In genomic region chr16:26111900-26112299, GRCh38 we compare ENCODE assay signal across 15 cellular contexts.
"Had no signal": no experiment of that assay in that cellular context is flagged by ENCODE, and none has a peak within 500 bp of the region (broad histone marks: within the 10 kb centered on the region; RNA-seq: fewer than 3 reads in every experiment).

No MANE protein-coding gene starts in this region.

- H3K9me3 Mint-ChIP-seq: activated CD4-positive, alpha-beta memory T cell treated with anti-CD3 and anti-CD28 coated beads for 36 hours; activated naive CD8-positive, alpha-beta T cell treated with anti-CD3 and anti-CD28 coated beads for 36 hours; activated T-cell treated with anti-CD3 and anti-CD28 coated beads, Interleukin-2, amount 50 U/mL, for 72 hours; nephron progenitor cell; stimulated activated naive CD8-positive, alpha-beta T cell treated with anti-CD3 and anti-CD28 coated beads, Interleukin-15, amount 100 ng/mL, for 72 hours had no signal

- DNase-seq: activated CD4-positive, alpha-beta memory T cell treated with anti-CD3 and anti-CD28 coated beads for 36 hours; activated gamma-delta T cell treated with Interleukin-2 at 50 U/mL for 16 hours; activated naive CD8-positive, alpha-beta T cell treated with anti-CD3 and anti-CD28 coated beads for 36 hours; activated T-cell treated with anti-CD3 and anti-CD28 coated beads, Interleukin-2, amount 50 U/mL, for 72 hours; anterior cingulate cortex; esophagus squamous epithelium; foreskin fibroblast; glutamatergic neuron; left ventricle myocardium superior; nephron progenitor cell; stimulated activated CD4-positive, alpha-beta T cell treated with anti-CD3 and anti-CD28 coated beads, Interleukin-4, amount 100 ng/mL, for 1 hour; stimulated activated CD8-positive, alpha-beta memory T cell treated with anti-CD3 and anti-CD28 coated beads, Interleukin-4, amount 100 ng/mL, for 48 hours; stimulated activated naive CD8-positive, alpha-beta T cell treated with anti-CD3 and anti-CD28 coated beads, Interleukin-15, amount 100 ng/mL, for 72 hours had no signal

- H3K4me3 ChIP-seq: breast epithelium, esophagus squamous epithelium, thoracic aorta had no signal

- H3K9me3 ChIP-seq: breast epithelium, esophagus squamous epithelium, thoracic aorta had no signal

- H3K36me3 ChIP-seq: breast epithelium, esophagus squamous epithelium, thoracic aorta had no signal

- H3K27me3 ChIP-seq: breast epithelium, esophagus squamous epithelium had no signal

- H3K4me3 Mint-ChIP-seq: activated CD4-positive, alpha-beta memory T cell treated with anti-CD3 and anti-CD28 coated beads for 36 hours; activated naive CD8-positive, alpha-beta T cell treated with anti-CD3 and anti-CD28 coated beads for 36 hours; activated T-cell treated with anti-CD3 and anti-CD28 coated beads, Interleukin-2, amount 50 U/mL, for 72 hours; nephron progenitor cell; stimulated activated naive CD8-positive, alpha-beta T cell treated with anti-CD3 and anti-CD28 coated beads, Interleukin-15, amount 100 ng/mL, for 72 hours had no signal

- H3K36me3 Mint-ChIP-seq: activated CD4-positive, alpha-beta memory T cell treated with anti-CD3 and anti-CD28 coated beads for 36 hours; activated naive CD8-positive, alpha-beta T cell treated with anti-CD3 and anti-CD28 coated beads for 36 hours had no signal

- H3K27ac ChIP-seq: breast epithelium, esophagus squamous epithelium, thoracic aorta had no signal

- H3K27ac Mint-ChIP-seq: activated CD4-positive, alpha-beta memory T cell treated with anti-CD3 and anti-CD28 coated beads for 36 hours; activated naive CD8-positive, alpha-beta T cell treated with anti-CD3 and anti-CD28 coated beads for 36 hours; activated T-cell treated with anti-CD3 and anti-CD28 coated beads, Interleukin-2, amount 50 U/mL, for 72 hours; nephron progenitor cell had no signal

- ATAC-seq: activated T-cell treated with anti-CD3 and anti-CD28 coated beads, Interleukin-2, amount 50 U/mL, for 72 hours; left ventricle myocardium superior; stimulated activated naive CD8-positive, alpha-beta T cell treated with anti-CD3 and anti-CD28 coated beads, Interleukin-15, amount 100 ng/mL, for 72 hours had no signal

- H3K4me1 ChIP-seq: breast epithelium, esophagus squamous epithelium had no signal

- H3K4me1 Mint-ChIP-seq: activated naive CD8-positive, alpha-beta T cell treated with anti-CD3 and anti-CD28 coated beads for 36 hours; stimulated activated naive CD8-positive, alpha-beta T cell treated with anti-CD3 and anti-CD28 coated beads, Interleukin-15, amount 100 ng/mL, for 72 hours had no signal
